11 cellular contexts compared by ENCODE assay signal in the genomic region with DNA sequence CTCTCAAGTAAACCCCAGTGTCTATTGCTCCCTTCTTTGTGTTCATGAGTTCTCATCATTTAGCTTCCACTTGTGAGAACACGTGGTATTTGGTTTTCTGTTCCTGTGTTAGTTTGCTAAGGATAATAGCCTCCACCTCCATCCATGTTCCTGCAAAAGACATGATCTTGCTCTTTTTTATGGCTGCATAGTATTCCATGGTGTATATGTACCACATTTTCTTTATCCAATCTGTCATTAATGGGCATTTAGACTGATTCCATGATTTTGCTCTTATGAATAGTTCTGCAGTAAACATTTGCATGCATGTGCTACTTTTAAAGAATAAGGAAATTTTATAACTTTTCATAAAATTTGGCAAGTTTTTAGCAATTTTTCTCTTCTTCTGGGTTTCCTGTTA. TPM values are rescaled to one million over a fixed set of nuclear protein-coding genes. Genes with fewer than 3 reads are reported as not detected.
DNase-seq lines count a peak whose midpoint lies in the region; ATAC-seq, FAIRE-seq and TF ChIP-seq lines count a peak whose summit lies in the region.
"Not testable (repeated sequence)": the region's sequence is repeated elsewhere in the genome, so short reads cannot be mapped to it uniquely, and the experiment has no call there.
"Had no signal": no experiment of that assay in that cellular context is flagged by ENCODE, and none has a peak within 500 bp of the region (broad histone marks: within the 10 kb centered on the region; RNA-seq: fewer than 3 reads in every experiment).

No MANE protein-coding gene starts in this region.

- intact Hi-C loops in A673 (cut with micrococcal nuclease; ENCODE audit: unreplicated experiment); K562 (cut with micrococcal nuclease): not testable (repeated sequence)

- not testable (repeated sequence) for H3K27me3 ChIP-seq in A673 (replicated peaks; ENCODE audit: insufficient read depth, low read depth, low read length, poor library complexity); K562 (ENCODE audit: control insufficient read depth in 2 of 2, insufficient read depth in 2 of 2, low read length in 2 of 2)

- FAIRE-seq in K562 (lab: Jason Lieb, UNC): not testable (repeated sequence)

- not testable (repeated sequence) for TF ChIP-seq RAD21 in K562 (CRISPR knock-in tag; conservative IDR thresholded peaks at IDR 0.05 in 1 of 2, IDR thresholded peaks at IDR 0.05 in 1 of 2)

- H3K4me1 ChIP-seq in A673 (ENCODE audit: insufficient read depth, low read length, poor library complexity, severe bottlenecking): peaks cover 43% of the 10 kb centered on the region
- H3K4me1 ChIP-seq in HEK293 (ENCODE audit: control insufficient read depth, insufficient read depth, low read length); K562 (replicated peaks in 1 of 2; ENCODE audit: control insufficient read depth in 2 of 2, insufficient read depth in 2 of 2, low read length in 2 of 2): not testable (repeated sequence)

- H3K36me3 ChIP-seq in A673 (ENCODE audit: insufficient read depth, low read length, poor library complexity, severe bottlenecking): peaks cover 95% of the 10 kb centered on the region
- H3K36me3 ChIP-seq in HEK293 (ENCODE audit: control insufficient read depth in 2 of 2, insufficient read depth in 1 of 2, low read length in 2 of 2): peaks cover 0 to 11% of the 10 kb centered on the region in 2 experiments
- H3K36me3 ChIP-seq in SK-N-MC (ENCODE audit: insufficient read depth, low read length): peaks cover 79% of the 10 kb centered on the region
- H3K36me3 ChIP-seq in K562 (ENCODE audit: control insufficient read depth, insufficient read depth, low read length): not testable (repeated sequence)

- H3K9me1 ChIP-seq in K562 (ENCODE audit: control insufficient read depth, insufficient read depth, low read length): not testable (repeated sequence)

- peaks cover 16% of the 10 kb centered on the region for H3K36me3 Mint-ChIP-seq in progenitor cell of endocrine pancreas (ENCODE audit: insufficient read depth)

- H3K4me1 Mint-ChIP-seq in progenitor cell of endocrine pancreas (ENCODE audit: low read depth): peaks cover 29% of the 10 kb centered on the region

- H2AFZ ChIP-seq in K562 (ENCODE audit: low read depth, low read length): not testable (repeated sequence)

- TF ChIP-seq CTCF in A673 (conservative IDR thresholded peaks at IDR 0.05; ENCODE audit: low read depth, low read length); HEK293 (tag by site-specific recombination; IDR thresholded peaks at IDR 0.05); VCaP (conservative IDR thresholded peaks at IDR 0.05); K562 (IDR thresholded peaks at IDR 0.05 in 2 of 3, conservative IDR thresholded peaks at IDR 0.05 in 1 of 3; ENCODE audit: insufficient read depth in 2 of 3, low read depth in 1 of 3, low read length in 3 of 3); progenitor cell of endocrine pancreas (IDR thresholded peaks at IDR 0.05; ENCODE audit: unreplicated experiment): not testable (repeated sequence)

- DNase-seq in A673 (ENCODE audit: low spot score); SK-N-MC (ENCODE audit: low read depth, low spot score); K562 (ENCODE audit: extremely low read depth in 1 of 4, low spot score in 3 of 4); progenitor cell of endocrine pancreas (ENCODE audit: low spot score, unreplicated experiment): not testable (repeated sequence)

- H3K4me3 ChIP-seq in A673 (ENCODE audit: low read depth, low read length, poor library complexity, severe bottlenecking) (peak overlapping the region; percentile 33), SK-N-MC (0 out of 2 replicates have a peak overlapping the region, but pooled peaks have one; percentile 23)
- not testable (repeated sequence) for H3K4me3 ChIP-seq in HEK293 (ENCODE audit: low read depth, low read length); K562

- BruUV-seq in A673 (replicated peaks; lab: Mats Ljungman, UMichigan); K562 (replicated peaks; lab: Mats Ljungman, UMichigan): not testable (repeated sequence)

- not testable (repeated sequence) for H3K4me2 ChIP-seq in K562 (ENCODE audit: insufficient read depth, low read length)

- CTCF ChIA-PET in A673 (lab: Charles Lee); HEK293 (lab: Yijun Ruan, JAX); K562 (lab: Yijun Ruan, JAX; ENCODE audit: low intra/inter-chr PET ratio): not testable (repeated sequence)

- not testable (repeated sequence) for TF ChIP-seq EP300 in K562 (IDR thresholded peaks at IDR 0.05; ENCODE audit: low read length)

- H3K27me3 Mint-ChIP-seq in progenitor cell of endocrine pancreas: not testable (repeated sequence)

- not testable (repeated sequence) for H3K4me3 Mint-ChIP-seq in progenitor cell of endocrine pancreas (ENCODE audit: low read depth)

- peaks cover 15% of the 10 kb centered on the region for H3K9me3 Mint-ChIP-seq in progenitor cell of endocrine pancreas (ENCODE audit: low read depth)

- H3K79me2 ChIP-seq in K562 (ENCODE audit: control insufficient read depth, insufficient read depth, low read length): not testable (repeated sequence)

- H3K27ac ChIP-seq in A673 (ENCODE audit: low read depth, low read length, poor library complexity, severe bottlenecking): peak overlapping the region; percentile 70
- not testable (repeated sequence) for H3K27ac ChIP-seq in HEK293 (ENCODE audit: extremely low read depth, low read depth, low read length); SK-N-MC; K562 (ENCODE audit: extremely low read depth, low read depth, low read length)
- H3K27ac ChIP-seq in VCaP: peak overlapping the region; percentile 88; the same call in 1 of the 2 replicates

- in situ Hi-C loops in K562 (cut with MboI): not testable (repeated sequence)

- H4K20me1 ChIP-seq in K562 (replicated peaks; ENCODE audit: control insufficient read depth, insufficient read depth, low read length): not testable (repeated sequence)

- TF ChIP-seq POLR2A in K562 (conservative IDR thresholded peaks at IDR 0.05): not testable (repeated sequence)

- POLR2A ChIA-PET in A673 (lab: Charles Lee; ENCODE audit: low non-redundant PET): interaction anchor here (0.5 to 0.6 kb wide), 2 partner anchors 93 to 1254 kb away, joined by 3 read pairs; no protein-coding TSS in a partner anchor
- POLR2A ChIA-PET in HEK293 (lab: Yijun Ruan, JAX); K562 (lab: Yijun Ruan, JAX): not testable (repeated sequence)

- not testable (repeated sequence) for ATAC-seq in SK-N-SH treated with all-trans-retinoic acid at 6 μM for 48 hours, K562

- 0% methylated on average over 1 of the region's 1 CpG for WGBS in K562 (ENCODE audit: insufficient coverage, low coverage, missing lambda C conversion rate)

- H3K9me3 ChIP-seq in A673 (ENCODE audit: low read depth, low read length, poor library complexity, severe bottlenecking) (peaks cover 13% of the 10 kb centered on the region), SK-N-MC (ENCODE audit: low read depth, low read length) (peaks cover 11% of the 10 kb centered on the region)
- H3K9me3 ChIP-seq in HEK293 (ENCODE audit: control insufficient read depth, insufficient read depth, low read depth, low read length); K562 (replicated peaks; ENCODE audit: control insufficient read depth, insufficient read depth, low read depth, low read length): not testable (repeated sequence)

- H3K27ac Mint-ChIP-seq in progenitor cell of endocrine pancreas: peak overlapping the region; percentile 69

- H3K9ac ChIP-seq in SK-N-MC (ENCODE audit: insufficient read length); K562 (ENCODE audit: insufficient read depth in 1 of 2, low read depth in 2 of 2, low read length in 2 of 2): not testable (repeated sequence)

TF ChIP-seq in HEK293, 187 proteins besides CTCF, POLR2A, EP300 and RAD21 (continues in another document):
- TF ChIP-seq, protein P1, sequence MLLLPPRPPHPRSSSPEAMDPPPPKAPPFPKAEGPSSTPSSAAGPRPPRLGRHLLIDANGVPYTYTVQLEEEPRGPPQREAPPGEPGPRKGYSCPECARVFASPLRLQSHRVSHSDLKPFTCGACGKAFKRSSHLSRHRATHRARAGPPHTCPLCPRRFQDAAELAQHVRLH (tag by site-specific recombination; IDR thresholded peaks at IDR 0.05): 0 out of 2 replicates have a peak, but pooled peaks have one; percentile 21

TF ChIP-seq in SK-N-SH treated with all-trans-retinoic acid at 6 μM for 48 hours, 23 proteins besides CTCF, POLR2A, EP300 and RAD21:
- TF ChIP-seq ZNF8 (CRISPR knock-in tag; IDR thresholded peaks at IDR 0.05): peak; percentile 71

TF ChIP-seq in K562, 482 proteins besides CTCF, POLR2A, EP300 and RAD21:
- TF ChIP-seq ZNF146 (CRISPR knock-in tag; IDR thresholded peaks at IDR 0.05; ENCODE audit: unreplicated experiment): peak; percentile 28

RNA-seq across cellular contexts. Expression of a gene that starts 40.5 kb away (rescaled TPM):
- total RNA-seq in A673 (2021): 272 and 293 TPM in 2 replicates
- total RNA-seq in K562 (2011; cell fraction: chromatin; rRNA removed; ENCODE audit: low replicate concordance): not detected in 2 replicates
- not detected in 2 replicates for total RNA-seq in K562 (2011; cell fraction: nucleolus; rRNA removed)
- total RNA-seq in K562 (2011; cell fraction: nucleoplasm; rRNA removed): not detected in 2 replicates
- total RNA-seq in K562 (2014; rRNA removed): under 0.01 TPM in 1 of 2 replicates, not detected in the other
- not detected in 2 replicates for total RNA-seq in K562 (2014; rRNA removed; fragmentation: Illumina TruSeq; extraction: Trizol)
- 0.18 TPM in 1 of 2 replicates, not detected in the other for total RNA-seq in K562 (2015; rRNA removed; fragmentation: Illumina TruSeq; extraction: Trizol)
- total RNA-seq in K562 (2021): 0.04 and 0.11 TPM in 2 replicates
- not detected in 2 replicates for polyA plus RNA-seq in K562 (2011; rRNA removed)
- not detected in 2 replicates for polyA plus RNA-seq in K562 (2011; cell fraction: cytosol; rRNA removed)
- polyA plus RNA-seq in K562 (2011; cell fraction: nucleus; rRNA removed): not detected in 2 replicates
- polyA plus RNA-seq in K562 (2012): 0.04 TPM in 1 of 2 replicates, not detected in the other
- polyA plus RNA-seq in K562 (2014; fragmentation: Illumina TruSeq; extraction: Trizol): not detected in 2 replicates
- polyA plus RNA-seq in K562 (2014; fragmentation: Nextera tagmentation; extraction: Ambion mirVana): not detected
- not detected in 2 replicates for polyA plus RNA-seq in K562 (2014; rRNA removed)
- 0.06 TPM in 1 of 2 replicates, not detected in the other for polyA minus RNA-seq in K562 (2011; rRNA and poly(A)+ RNA removed)
- polyA minus RNA-seq in K562 (2011; cell fraction: cytosol; rRNA and poly(A)+ RNA removed): not detected in 2 replicates
- polyA minus RNA-seq in K562 (2011; cell fraction: nucleus; rRNA and poly(A)+ RNA removed): under 0.01 TPM in 1 of 2 replicates, not detected in the other
- total RNA-seq in progenitor cell of endocrine pancreas: 51.2 and 56.1 TPM in 2 replicates
- total RNA-seq: A172 had no signal
- polyA plus RNA-seq: AG04450, BJ, CD14-positive monocyte had no signal

Comparison
In these comparisons a context has a peak if more than half of its experiments do, and no peak if none do; other contexts are left out.
1. RNA of a gene that starts 40.5 kb away (total RNA-seq): 272 to 293 TPM in A673 and 51.2 to 56.1 TPM in progenitor cell of endocrine pancreas; under 0.01 to 0.18 TPM in K562; every median in the first group is over 10 times any median in the second.